1 cellular context compared by ENCODE assay signal in the genomic region with DNA sequence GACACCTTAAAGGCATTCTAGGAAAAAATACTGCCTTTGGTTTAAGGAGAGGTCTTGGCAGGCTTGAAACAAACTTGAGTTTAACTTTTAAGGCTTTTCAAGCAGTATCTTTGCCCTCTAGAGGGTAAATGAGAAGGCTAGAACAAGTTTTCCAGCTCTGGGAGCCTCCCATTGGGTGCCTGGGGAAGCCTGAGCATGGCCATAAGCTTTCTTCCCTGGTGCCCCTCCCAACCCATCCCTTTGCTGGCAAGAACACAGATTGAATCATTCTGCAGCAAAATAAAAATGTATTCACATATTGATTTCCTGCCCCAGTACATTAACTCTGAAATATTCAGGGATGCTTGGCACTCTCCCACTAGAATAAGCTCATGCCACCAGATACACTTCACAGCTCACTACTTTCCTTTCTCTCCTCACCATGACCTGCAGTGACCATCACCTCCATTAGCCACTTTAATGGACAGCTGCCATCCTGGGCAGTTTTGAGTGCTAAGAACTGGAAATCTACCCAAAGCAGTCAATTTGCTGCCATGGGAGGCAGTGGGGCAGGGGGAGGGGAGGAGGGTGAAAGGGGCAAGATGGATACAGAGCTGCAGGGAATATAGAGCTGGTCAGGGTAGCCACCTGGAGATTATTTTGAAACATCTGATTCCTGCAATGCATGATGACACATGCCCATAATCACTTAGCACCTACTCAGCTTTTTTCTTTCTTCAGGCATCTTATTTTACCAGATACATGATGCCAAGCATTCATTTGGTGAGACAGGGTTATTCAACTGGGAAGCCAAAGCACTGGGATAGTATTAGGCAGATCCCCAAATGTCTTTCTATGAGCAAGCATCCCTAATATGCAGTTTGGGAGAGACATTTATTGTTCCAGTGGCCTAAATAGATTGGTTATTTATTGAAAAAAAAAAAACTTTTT.
TF ChIP-seq lines count a peak whose summit lies in the region.

No MANE protein-coding gene starts in this region.

TF ChIP-seq in GM23338, 12 proteins besides CTCF, POLR2A, EP300 and RAD21 (continued from another document):
- TF ChIP-seq, protein P1, sequence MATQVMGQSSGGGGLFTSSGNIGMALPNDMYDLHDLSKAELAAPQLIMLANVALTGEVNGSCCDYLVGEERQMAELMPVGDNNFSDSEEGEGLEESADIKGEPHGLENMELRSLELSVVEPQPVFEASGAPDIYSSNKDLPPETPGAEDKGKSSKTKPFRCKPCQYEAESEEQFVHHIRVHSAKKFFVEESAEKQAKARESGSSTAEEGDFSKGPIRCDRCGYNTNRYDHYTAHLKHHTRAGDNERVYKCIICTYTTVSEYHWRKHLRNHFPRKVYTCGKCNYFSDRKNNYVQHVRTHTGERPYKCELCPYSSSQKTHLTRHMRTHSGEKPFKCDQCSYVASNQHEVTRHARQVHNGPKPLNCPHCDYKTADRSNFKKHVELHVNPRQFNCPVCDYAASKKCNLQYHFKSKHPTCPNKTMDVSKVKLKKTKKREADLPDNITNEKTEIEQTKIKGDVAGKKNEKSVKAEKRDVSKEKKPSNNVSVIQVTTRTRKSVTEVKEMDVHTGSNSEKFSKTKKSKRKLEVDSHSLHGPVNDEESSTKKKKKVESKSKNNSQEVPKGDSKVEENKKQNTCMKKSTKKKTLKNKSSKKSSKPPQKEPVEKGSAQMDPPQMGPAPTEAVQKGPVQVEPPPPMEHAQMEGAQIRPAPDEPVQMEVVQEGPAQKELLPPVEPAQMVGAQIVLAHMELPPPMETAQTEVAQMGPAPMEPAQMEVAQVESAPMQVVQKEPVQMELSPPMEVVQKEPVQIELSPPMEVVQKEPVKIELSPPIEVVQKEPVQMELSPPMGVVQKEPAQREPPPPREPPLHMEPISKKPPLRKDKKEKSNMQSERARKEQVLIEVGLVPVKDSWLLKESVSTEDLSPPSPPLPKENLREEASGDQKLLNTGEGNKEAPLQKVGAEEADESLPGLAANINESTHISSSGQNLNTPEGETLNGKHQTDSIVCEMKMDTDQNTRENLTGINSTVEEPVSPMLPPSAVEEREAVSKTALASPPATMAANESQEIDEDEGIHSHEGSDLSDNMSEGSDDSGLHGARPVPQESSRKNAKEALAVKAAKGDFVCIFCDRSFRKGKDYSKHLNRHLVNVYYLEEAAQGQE (IDR thresholded peaks at IDR 0.05; ENCODE audit: unreplicated experiment): no peak
- no peak for TF ChIP-seq JUNB (IDR thresholded peaks at IDR 0.05; ENCODE audit: unreplicated experiment)
- TF ChIP-seq, protein P2, sequence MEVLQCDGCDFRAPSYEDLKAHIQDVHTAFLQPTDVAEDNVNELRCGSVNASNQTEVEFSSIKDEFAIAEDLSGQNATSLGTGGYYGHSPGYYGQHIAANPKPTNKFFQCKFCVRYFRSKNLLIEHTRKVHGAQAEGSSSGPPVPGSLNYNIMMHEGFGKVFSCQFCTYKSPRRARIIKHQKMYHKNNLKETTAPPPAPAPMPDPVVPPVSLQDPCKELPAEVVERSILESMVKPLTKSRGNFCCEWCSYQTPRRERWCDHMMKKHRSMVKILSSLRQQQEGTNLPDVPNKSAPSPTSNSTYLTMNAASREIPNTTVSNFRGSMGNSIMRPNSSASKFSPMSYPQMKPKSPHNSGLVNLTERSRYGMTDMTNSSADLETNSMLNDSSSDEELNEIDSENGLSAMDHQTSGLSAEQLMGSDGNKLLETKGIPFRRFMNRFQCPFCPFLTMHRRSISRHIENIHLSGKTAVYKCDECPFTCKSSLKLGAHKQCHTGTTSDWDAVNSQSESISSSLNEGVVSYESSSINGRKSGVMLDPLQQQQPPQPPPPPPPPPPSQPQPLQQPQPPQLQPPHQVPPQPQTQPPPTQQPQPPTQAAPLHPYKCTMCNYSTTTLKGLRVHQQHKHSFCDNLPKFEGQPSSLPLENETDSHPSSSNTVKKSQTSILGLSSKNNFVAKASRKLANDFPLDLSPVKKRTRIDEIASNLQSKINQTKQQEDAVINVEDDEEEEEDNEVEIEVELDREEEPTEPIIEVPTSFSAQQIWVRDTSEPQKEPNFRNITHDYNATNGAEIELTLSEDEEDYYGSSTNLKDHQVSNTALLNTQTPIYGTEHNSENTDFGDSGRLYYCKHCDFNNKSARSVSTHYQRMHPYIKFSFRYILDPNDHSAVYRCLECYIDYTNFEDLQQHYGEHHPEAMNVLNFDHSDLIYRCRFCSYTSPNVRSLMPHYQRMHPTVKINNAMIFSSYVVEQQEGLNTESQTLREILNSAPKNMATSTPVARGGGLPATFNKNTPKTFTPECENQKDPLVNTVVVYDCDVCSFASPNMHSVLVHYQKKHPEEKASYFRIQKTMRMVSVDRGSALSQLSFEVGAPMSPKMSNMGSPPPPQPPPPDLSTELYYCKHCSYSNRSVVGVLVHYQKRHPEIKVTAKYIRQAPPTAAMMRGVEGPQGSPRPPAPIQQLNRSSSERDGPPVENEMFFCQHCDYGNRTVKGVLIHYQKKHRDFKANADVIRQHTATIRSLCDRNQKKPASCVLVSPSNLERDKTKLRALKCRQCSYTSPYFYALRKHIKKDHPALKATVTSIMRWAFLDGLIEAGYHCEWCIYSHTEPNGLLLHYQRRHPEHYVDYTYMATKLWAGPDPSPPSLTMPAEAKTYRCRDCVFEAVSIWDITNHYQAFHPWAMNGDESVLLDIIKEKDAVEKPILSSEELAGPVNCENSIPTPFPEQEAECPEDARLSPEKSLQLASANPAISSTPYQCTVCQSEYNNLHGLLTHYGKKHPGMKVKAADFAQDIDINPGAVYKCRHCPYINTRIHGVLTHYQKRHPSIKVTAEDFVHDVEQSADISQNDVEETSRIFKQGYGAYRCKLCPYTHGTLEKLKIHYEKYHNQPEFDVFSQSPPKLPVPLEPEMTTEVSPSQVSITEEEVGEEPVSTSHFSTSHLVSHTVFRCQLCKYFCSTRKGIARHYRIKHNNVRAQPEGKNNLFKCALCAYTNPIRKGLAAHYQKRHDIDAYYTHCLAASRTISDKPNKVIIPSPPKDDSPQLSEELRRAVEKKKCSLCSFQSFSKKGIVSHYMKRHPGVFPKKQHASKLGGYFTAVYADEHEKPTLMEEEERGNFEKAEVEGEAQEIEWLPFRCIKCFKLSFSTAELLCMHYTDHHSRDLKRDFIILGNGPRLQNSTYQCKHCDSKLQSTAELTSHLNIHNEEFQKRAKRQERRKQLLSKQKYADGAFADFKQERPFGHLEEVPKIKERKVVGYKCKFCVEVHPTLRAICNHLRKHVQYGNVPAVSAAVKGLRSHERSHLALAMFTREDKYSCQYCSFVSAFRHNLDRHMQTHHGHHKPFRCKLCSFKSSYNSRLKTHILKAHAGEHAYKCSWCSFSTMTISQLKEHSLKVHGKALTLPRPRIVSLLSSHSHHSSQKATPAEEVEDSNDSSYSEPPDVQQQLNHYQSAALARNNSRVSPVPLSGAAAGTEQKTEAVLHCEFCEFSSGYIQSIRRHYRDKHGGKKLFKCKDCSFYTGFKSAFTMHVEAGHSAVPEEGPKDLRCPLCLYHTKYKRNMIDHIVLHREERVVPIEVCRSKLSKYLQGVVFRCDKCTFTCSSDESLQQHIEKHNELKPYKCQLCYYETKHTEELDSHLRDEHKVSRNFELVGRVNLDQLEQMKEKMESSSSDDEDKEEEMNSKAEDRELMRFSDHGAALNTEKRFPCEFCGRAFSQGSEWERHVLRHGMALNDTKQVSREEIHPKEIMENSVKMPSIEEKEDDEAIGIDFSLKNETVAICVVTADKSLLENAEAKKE (CRISPR knock-in tag; IDR thresholded peaks at IDR 0.05): no peak
- TF ChIP-seq CREB1 (CRISPR knock-in tag; IDR thresholded peaks at IDR 0.05; ENCODE audit: low read depth): no peak
TF ChIP-seq in GM23338: peak in this region for 0.
